11 cellular contexts compared by ENCODE assay signal in genomic region chr2:226793615-226794014, GRCh38.
DNase-seq lines count a peak whose midpoint lies in the region; ATAC-seq and TF ChIP-seq lines count a peak whose summit lies in the region.
"Had no signal": no experiment of that assay in that cellular context is flagged by ENCODE, and none has a peak within 500 bp of the region (broad histone marks: within the 10 kb centered on the region; RNA-seq: fewer than 3 reads in every experiment).

No MANE protein-coding gene starts in this region.

- no peak overlapping the region for H3K27ac Mint-ChIP-seq in stimulated activated naive CD8-positive, alpha-beta T cell treated with anti-CD3 and anti-CD28 coated beads, Interleukin-15, Interleukin-2, amounts not matched to agents 100 ng/mL and 50 ng/mL, for 24 hours
- H3K27ac Mint-ChIP-seq in stimulated activated naive CD8-positive, alpha-beta T cell treated with anti-CD3 and anti-CD28 coated beads, Interleukin-15, amount 100 ng/mL, for 72 hours, result peak overlapping the region in 1 of 2 donors; percentile 40

- H3K4me3 ChIP-seq in choroid plexus epithelial cell (ENCODE audit: low read depth, low read length) (peak overlapping the region; percentile 71), muscle layer of colon (ENCODE audit: low read depth in 1 of 2, low read length in 2 of 2) (peak overlapping the region in 1 of 2 donors; percentile 83)

- H3K9ac ChIP-seq in muscle layer of colon (ENCODE audit: low read length), result peak overlapping the region; percentile 70

- ATAC-seq in stimulated activated naive CD8-positive, alpha-beta T cell treated with anti-CD3 and anti-CD28 coated beads, Interleukin-15, amount 100 ng/mL, for 72 hours, result no peak
- ATAC-seq: activated CD4-positive, CD25-positive, alpha-beta regulatory T cell treated with anti-CD3 and anti-CD28 coated beads, Interleukin-2, amount 50 U/mL, for 24 hours had no signal

- H3K27me3 ChIP-seq in muscle layer of colon (ENCODE audit: control insufficient read depth in 1 of 2, insufficient read depth in 2 of 2, low read length in 2 of 2), result no peaks in the 10 kb centered on the region

- peaks cover 46% of the 10 kb centered on the region for H3K4me1 ChIP-seq in muscle layer of colon (ENCODE audit: insufficient read depth, low read length)

- no peaks in the 10 kb centered on the region for H3K27me3 Mint-ChIP-seq in stimulated activated naive CD8-positive, alpha-beta T cell treated with anti-CD3 and anti-CD28 coated beads, Interleukin-15, Interleukin-2, amounts not matched to agents 100 ng/mL and 50 ng/mL, for 24 hours
- no peaks in the 10 kb centered on the region for H3K27me3 Mint-ChIP-seq in stimulated activated naive CD8-positive, alpha-beta T cell treated with anti-CD3 and anti-CD28 coated beads, Interleukin-15, amount 100 ng/mL, for 72 hours

- peaks cover 5% of the 10 kb centered on the region for H3K36me3 Mint-ChIP-seq in stimulated activated naive CD8-positive, alpha-beta T cell treated with anti-CD3 and anti-CD28 coated beads, Interleukin-15, Interleukin-2, amounts not matched to agents 100 ng/mL and 50 ng/mL, for 24 hours (ENCODE audit: low read depth)
- H3K36me3 Mint-ChIP-seq: CD4-positive, CD25-positive, alpha-beta regulatory T cell had no signal

- TF ChIP-seq POLR2A in erythroblast (IDR thresholded peaks at IDR 0.05; ENCODE audit: low read length), result no peak

- peak overlapping the region; percentile 63 for H3K4me3 Mint-ChIP-seq in stimulated activated naive CD8-positive, alpha-beta T cell treated with anti-CD3 and anti-CD28 coated beads, Interleukin-15, Interleukin-2, amounts not matched to agents 100 ng/mL and 50 ng/mL, for 24 hours
- no peak overlapping the region for H3K4me3 Mint-ChIP-seq in stimulated activated naive CD8-positive, alpha-beta T cell treated with anti-CD3 and anti-CD28 coated beads, Interleukin-15, amount 100 ng/mL, for 72 hours

- no peak for TF ChIP-seq CTCF in choroid plexus epithelial cell (conservative IDR thresholded peaks at IDR 0.05; ENCODE audit: low read depth, low read length)

- H3K36me3 ChIP-seq in muscle layer of colon (ENCODE audit: insufficient read depth, low read length), result peaks cover 10% of the 10 kb centered on the region

- DNase-seq in stimulated activated naive CD8-positive, alpha-beta T cell treated with anti-CD3 and anti-CD28 coated beads, Interleukin-15, amount 100 ng/mL, for 72 hours, result no peak
- DNase-seq in choroid plexus epithelial cell (ENCODE audit: low read depth) (peak; percentile 42), substantia nigra (lab: John Stamatoyannopoulos, UW) (no peak), AG20443 (ENCODE audit: low spot score) (no peak), erythroblast (lab: John Stamatoyannopoulos, UW) (no peak)
- no peak for DNase-seq in stimulated activated CD4-positive, alpha-beta T cell treated with anti-CD3 and anti-CD28 coated beads, Interleukin-15, amount 100 ng/mL, for 24 hours
- DNase-seq: CD4-positive, CD25-positive, alpha-beta regulatory T cell; stimulated activated CD4-positive, alpha-beta T cell treated with anti-CD3 and anti-CD28 coated beads, Interleukin-12 subunit alpha, Interleukin-12 subunit beta, amount 100 ng/mL, for 4 hours had no signal

- H3K9me3 Mint-ChIP-seq in stimulated activated naive CD8-positive, alpha-beta T cell treated with anti-CD3 and anti-CD28 coated beads, Interleukin-15, Interleukin-2, amounts not matched to agents 100 ng/mL and 50 ng/mL, for 24 hours, result no peaks in the 10 kb centered on the region
- no peaks in the 10 kb centered on the region for H3K9me3 Mint-ChIP-seq in stimulated activated naive CD8-positive, alpha-beta T cell treated with anti-CD3 and anti-CD28 coated beads, Interleukin-15, amount 100 ng/mL, for 72 hours
- H3K9me3 Mint-ChIP-seq: CD4-positive, CD25-positive, alpha-beta regulatory T cell had no signal

- H3K27ac ChIP-seq in muscle layer of colon (ENCODE audit: low read depth, low read length) (peak overlapping the region; percentile 88), substantia nigra (ENCODE audit: low read depth, low read length, poor library complexity, severe bottlenecking) (no peak overlapping the region)

- peaks cover 75% of the 10 kb centered on the region for H3K4me1 Mint-ChIP-seq in stimulated activated naive CD8-positive, alpha-beta T cell treated with anti-CD3 and anti-CD28 coated beads, Interleukin-15, Interleukin-2, amounts not matched to agents 100 ng/mL and 50 ng/mL, for 24 hours (ENCODE audit: low read depth)
- peaks cover 89% of the 10 kb centered on the region for H3K4me1 Mint-ChIP-seq in stimulated activated naive CD8-positive, alpha-beta T cell treated with anti-CD3 and anti-CD28 coated beads, Interleukin-15, amount 100 ng/mL, for 72 hours

- H3K9me3 ChIP-seq in muscle layer of colon (ENCODE audit: low read length), result no peaks in the 10 kb centered on the region
